1 cellular context compared by ENCODE assay signal in genomic region chr4:140373328-140374129, GRCh38.
TF ChIP-seq lines count a peak whose summit lies in the region.

Gene SCOC (plus strand): TSS chr4:140373646. CDS start chr4:140379171, 5,525 bp downstream.

TF ChIP-seq in K562, 482 proteins besides CTCF, POLR2A, EP300 and RAD21 (continued from another document):
- TF ChIP-seq HNRNPLL (IDR thresholded peaks at IDR 0.05; ENCODE audit: low read depth, low read length, poor library complexity, severe bottlenecking) (peak; percentile 58), PCBP1 (IDR thresholded peaks at IDR 0.05; ENCODE audit: low read depth, low read length, poor library complexity, severe bottlenecking) (peak; percentile 56), DDX20 (tag; IDR thresholded peaks at IDR 0.05; ENCODE audit: low read depth) (no peak), ARID3A (IDR thresholded peaks at IDR 0.05; ENCODE audit: borderline replicate concordance, low read depth, low read length) (no peak), BRF2 (IDR thresholded peaks at IDR 0.05; ENCODE audit: borderline replicate concordance, insufficient read depth, insufficient read length) (no peak), ELK3 (CRISPR knock-in tag; IDR thresholded peaks at IDR 0.05) (no peak), KLF1 (tag; IDR thresholded peaks at IDR 0.05) (no peak), DLX4 (CRISPR knock-in tag; IDR thresholded peaks at IDR 0.05) (no peak), SAFB2 (IDR thresholded peaks at IDR 0.05; ENCODE audit: borderline replicate concordance, low read depth, low read length, severe bottlenecking) (no peak), XRCC4 (IDR thresholded peaks at IDR 0.05; ENCODE audit: extremely low read depth, insufficient read depth, insufficient read length) (no peak), TEAD2 (tag; IDR thresholded peaks at IDR 0.05) (no peak), TAF1 (IDR thresholded peaks at IDR 0.05; ENCODE audit: control insufficient read depth, extremely low read depth, insufficient read depth, low read length, severe bottlenecking) (peak; percentile 62), ASH1L (IDR thresholded peaks at IDR 0.05; ENCODE audit: borderline replicate concordance, low read depth, partially characterized antibody) (peak; percentile 74)
